Comparison of ENCODE assay signal across 14 cellular contexts in genomic region chr1:22137006-22137720, GRCh38. TPM values are rescaled to one million over a fixed set of nuclear protein-coding genes. Genes with fewer than 3 reads are reported as not detected.
DNase-seq lines count a peak whose midpoint lies in the region; ATAC-seq, FAIRE-seq and TF ChIP-seq lines count a peak whose summit lies in the region.
"Had no signal": no experiment of that assay in that cellular context is flagged by ENCODE, and none has a peak within 500 bp of the region (broad histone marks: within the 10 kb centered on the region; RNA-seq: fewer than 3 reads in every experiment).

No MANE protein-coding gene starts in this region.

- H3K36me3 Mint-ChIP-seq in activated naive CD4-positive, alpha-beta T cell treated with anti-CD3 and anti-CD28 coated beads, Interleukin-2, amount 50 U/mL, for 72 hours: no peaks in the 10 kb centered on the region
- H3K36me3 Mint-ChIP-seq: CD4-positive, alpha-beta memory T cell had no signal

- no peak overlapping the region for H3K27ac Mint-ChIP-seq in activated naive CD4-positive, alpha-beta T cell treated with anti-CD3 and anti-CD28 coated beads, Interleukin-2, amount 50 U/mL, for 72 hours
- H3K27ac Mint-ChIP-seq: CD4-positive, alpha-beta memory T cell had no signal

- H3K27me3 ChIP-seq in breast epithelium (no peaks in the 10 kb centered on the region), keratinocyte (ENCODE audit: control insufficient read depth, extremely low read depth, insufficient read depth, low read length) (peaks cover 17% of the 10 kb centered on the region), testis (no peaks in the 10 kb centered on the region), upper lobe of left lung (peaks cover 0 to 11% (median 0%) of the 10 kb centered on the region in 4 donors)

- H4K20me1 ChIP-seq in keratinocyte (ENCODE audit: control insufficient read depth, extremely low read depth, insufficient read depth, low read length): no peaks in the 10 kb centered on the region

- WGBS in testis, 2 donors: 23 to 40% methylated on average over 3 to 16 of the region's 16 CpGs
- 52 to 60% methylated on average over 3 to 9 of the region's 16 CpGs for WGBS in upper lobe of left lung, 2 donors

- H3K9me1 ChIP-seq in keratinocyte (ENCODE audit: control insufficient read depth, extremely low read depth, insufficient read depth, low read length): no peaks in the 10 kb centered on the region

- peak overlapping the region; percentile 48 to 70 for H3K27ac ChIP-seq in breast epithelium
- H3K27ac ChIP-seq in keratinocyte (ENCODE audit: control insufficient read depth, insufficient read depth, low read length): peak overlapping the region; percentile 41
- H3K27ac ChIP-seq in testis: no peak overlapping the region
- H3K27ac ChIP-seq in upper lobe of left lung: no peak overlapping the region
- H3K27ac ChIP-seq: SK-N-MC, transverse colon had no signal

- H3K79me2 ChIP-seq in keratinocyte (ENCODE audit: control insufficient read depth, insufficient read depth, low read length): no peaks in the 10 kb centered on the region

- peak overlapping the region; percentile 28 for H2AFZ ChIP-seq in keratinocyte (ENCODE audit: control insufficient read depth, low read length)

- TF ChIP-seq CTCF in breast epithelium (IDR thresholded peaks at IDR 0.05) (no peak), keratinocyte (optimal IDR thresholded peaks at IDR 0.05 in 1 of 3, IDR thresholded peaks at IDR 0.05 in 1 of 3, conservative IDR thresholded peaks at IDR 0.05 in 1 of 3; ENCODE audit: extremely low read depth in 1 of 3, insufficient read depth in 2 of 3, low read length in 3 of 3) (no peak), testis (IDR thresholded peaks at IDR 0.05) (no peak), upper lobe of left lung (IDR thresholded peaks at IDR 0.05) (no peak)

- peak overlapping the region; percentile 61 for H3K9ac ChIP-seq in keratinocyte (ENCODE audit: control insufficient read depth, extremely low read depth, insufficient read depth, low read length)

- intact Hi-C loops in breast epithelium (cut with DNase I; ENCODE audit: low total_unique reads) (no loop called here), testis (cut with DNase I; ENCODE audit: low total_unique reads) (no loop called here)

- H3K9me3 ChIP-seq in breast epithelium: no peaks in the 10 kb centered on the region
- H3K9me3 ChIP-seq in keratinocyte (ENCODE audit: control insufficient read depth, low read depth, low read length): no peaks in the 10 kb centered on the region
- H3K9me3 ChIP-seq in testis: no peaks in the 10 kb centered on the region
- no peaks in the 10 kb centered on the region for H3K9me3 ChIP-seq in upper lobe of left lung
- H3K9me3 ChIP-seq: transverse colon had no signal

- H3K4me3 ChIP-seq in breast epithelium (peak overlapping the region in 2 of 3 donors; percentile 8 to 46), keratinocyte (ENCODE audit: control insufficient read depth in 2 of 3, extremely low read depth in 1 of 3, insufficient read depth in 2 of 3, low read depth in 1 of 3, low read length in 3 of 3) (peak overlapping the region in 2 of 3 experiments; percentile 41 to 44), testis (no peak overlapping the region), upper lobe of left lung (no peak overlapping the region)
- H3K4me3 ChIP-seq: SK-N-MC, transverse colon had no signal

- peak; percentile 92 for FAIRE-seq in keratinocyte (lab: Jason Lieb, UNC)
- no peak for FAIRE-seq in H54 (lab: Jason Lieb, UNC)

- peaks cover 0 to 9% of the 10 kb centered on the region in 2 donors for H3K4me1 ChIP-seq in breast epithelium
- H3K4me1 ChIP-seq in keratinocyte (ENCODE audit: control insufficient read depth, extremely low read depth, insufficient read depth, low read length): peaks cover 53% of the 10 kb centered on the region
- H3K4me1 ChIP-seq in testis: peaks cover 4% of the 10 kb centered on the region
- H3K4me1 ChIP-seq in upper lobe of left lung: peaks cover 3 to 25% (median 11%) of the 10 kb centered on the region in 4 donors

- dilution Hi-C loops in keratinocyte (cut with MboI; ENCODE audit: extremely low pct_ligation_motif_present, low sequenced_read_pairs): no loop called here

- no peaks in the 10 kb centered on the region for H3K36me3 ChIP-seq in breast epithelium
- no peaks in the 10 kb centered on the region for H3K36me3 ChIP-seq in keratinocyte (ENCODE audit: control insufficient read depth in 2 of 2, extremely low read depth in 1 of 2, insufficient read depth in 2 of 2, low read length in 2 of 2)
- H3K36me3 ChIP-seq in testis (ENCODE audit: low read depth, missing control alignments): no peaks in the 10 kb centered on the region
- H3K36me3 ChIP-seq in upper lobe of left lung: no peaks in the 10 kb centered on the region
- H3K36me3 ChIP-seq: transverse colon had no signal

- no peak for TF ChIP-seq EP300 in upper lobe of left lung (IDR thresholded peaks at IDR 0.05)

- no peaks in the 10 kb centered on the region for H3K9me3 Mint-ChIP-seq in activated naive CD4-positive, alpha-beta T cell treated with anti-CD3 and anti-CD28 coated beads, Interleukin-2, amount 50 U/mL, for 72 hours
- H3K9me3 Mint-ChIP-seq: CD4-positive, alpha-beta memory T cell had no signal

- peak overlapping the region; percentile 82 for H3K4me2 ChIP-seq in keratinocyte (ENCODE audit: control insufficient read depth, extremely low read depth, insufficient read depth, low read depth, low read length)

- no peak for TF ChIP-seq POLR2A in breast epithelium (IDR thresholded peaks at IDR 0.05)
- no peak for TF ChIP-seq POLR2A in testis (IDR thresholded peaks at IDR 0.05)
- TF ChIP-seq POLR2A in H54 (IDR thresholded peaks at IDR 0.05; ENCODE audit: low read depth, low read length): no peak
- TF ChIP-seq POLR2A in upper lobe of left lung (IDR thresholded peaks at IDR 0.05): no peak

- ATAC-seq in activated naive CD4-positive, alpha-beta T cell treated with anti-CD3 and anti-CD28 coated beads, Interleukin-2, amount 50 U/mL, for 72 hours: no peak
- ATAC-seq in upper lobe of left lung (ENCODE audit: low FRiP score in 2 of 2): no peak
- ATAC-seq: left cardiac atrium had no signal

- DNase-seq in NCI-H2171 (lab: John Stamatoyannopoulos, UW) (peak; percentile 59), breast epithelium (ENCODE audit: low spot score in 2 of 2) (peak in 1 of 2 donors; percentile 56), keratinocyte (ENCODE audit: low read depth, low spot score) (peak; percentile 52), testis (peak; percentile 37), H54 (ENCODE audit: insufficient read length, low spot score) (no peak), upper lobe of left lung (no peak), C1 segment of cervical spinal cord (lab: John Stamatoyannopoulos, UW) (no peak)
- DNase-seq in activated naive CD4-positive, alpha-beta T cell treated with anti-CD3 and anti-CD28 coated beads, Interleukin-2, amount 50 U/mL, for 72 hours (ENCODE audit: low spot score in 2 of 2): no peak
- DNase-seq: activated naive CD4-positive, alpha-beta T cell treated with Interleukin-2 at 50 U/mL for 16 hours; CD4-positive, alpha-beta memory T cell; left cardiac atrium; stimulated activated CD4-positive, alpha-beta T cell treated with anti-CD3 and anti-CD28 coated beads, Interleukin-1b, Interleukin-23, amount 100 ng/mL, for 48 hours; transverse colon had no signal

RNA-seq across cellular contexts. Expression of gene WNT4, which starts 5.7 kb away (rescaled TPM):
- total RNA-seq in breast epithelium: 1 to 10 TPM in 2 of 3 donors, not detected in 1; 1.6 to 3.1 TPM
- polyA plus RNA-seq in keratinocyte: 0.35 to 17.2 TPM (median 2.6 TPM) in 3 replicates
- polyA plus RNA-seq in keratinocyte (2011; ENCODE audit: low read depth): 4.3 TPM
- polyA plus RNA-seq in keratinocyte (2011; cell fraction: cytosol; rRNA removed): 1.6 and 3.0 TPM in 2 replicates
- polyA plus RNA-seq in keratinocyte (2011; cell fraction: nucleus; rRNA removed): 2.6 and 3.1 TPM in 2 replicates
- polyA plus RNA-seq in keratinocyte (2012; ENCODE audit: low replicate concordance): 0.30 and 4.5 TPM in 2 replicates
- polyA minus RNA-seq in keratinocyte: 4.6 to 7.8 TPM in 2 of 3 replicates, not detected in the other
- 0.96 TPM for polyA minus RNA-seq in keratinocyte (2011; cell fraction: cytosol; rRNA and poly(A)+ RNA removed)
- polyA minus RNA-seq in keratinocyte (2011; cell fraction: nucleus; rRNA and poly(A)+ RNA removed): 0.84 and 0.93 TPM in 2 replicates
- total RNA-seq in testis: under 1 TPM; 0.55 to 0.74 TPM
- 3.2 TPM for polyA plus RNA-seq in testis (ENCODE audit: insufficient read depth, low read depth, low replicate concordance)
- not detected for total RNA-seq in activated naive CD4-positive, alpha-beta T cell treated with anti-CD3 and anti-CD28 coated beads, Interleukin-2, amount 50 U/mL, for 72 hours
- 1 to 10 TPM; 1.0 to 3.2 (median 2.0) TPM for total RNA-seq in upper lobe of left lung
- total RNA-seq: CD4-positive, alpha-beta memory T cell had no signal

Comparison
In these comparisons a context has a peak if more than half of its experiments do, and no peak if none do; other contexts are left out.
1. DNase-seq: peak in NCI-H2171 (single experiment), keratinocyte (single experiment) and testis (single experiment); none in activated naive CD4-positive, alpha-beta T cell treated with anti-CD3 and anti-CD28 coated beads, Interleukin-2, amount 50 U/mL, for 72 hours (0 of 2), H54 (single experiment), upper lobe of left lung (0 of 2) and C1 segment of cervical spinal cord (0 of 14).
2. H3K27ac ChIP-seq: peak in breast epithelium (2 of 2) and keratinocyte (single experiment); none in testis (0 of 2) and upper lobe of left lung (0 of 4).
3. H3K4me3 ChIP-seq: peak in breast epithelium (2 of 3) and keratinocyte (2 of 3); none in testis (0 of 2) and upper lobe of left lung (0 of 4).